Comparison of ENCODE assay signal across 2 cellular contexts in genomic region chrX:38379088-38379487, GRCh38.
TF ChIP-seq lines count a peak whose summit lies in the region.

No MANE protein-coding gene starts in this region.

TF ChIP-seq in K562, 482 proteins besides CTCF, POLR2A, EP300 and RAD21:
- no peak for TF ChIP-seq ZBTB12 (CRISPR knock-in tag; IDR thresholded peaks at IDR 0.05)
- TF ChIP-seq CEBPB (tag; IDR thresholded peaks at IDR 0.05): peak; percentile 42; the same call in 1 of the 2 replicates
- TF ChIP-seq CEBPG (CRISPR knock-in tag; IDR thresholded peaks at IDR 0.05): no peak
- TF ChIP-seq CEBPG (tag; conservative IDR thresholded peaks at IDR 0.05 in 1 of 2, IDR thresholded peaks at IDR 0.05 in 1 of 2): peak in 1 of 2 experiments; percentile 58; a peak in 2 of 4 replicates

TF ChIP-seq in HepG2, 621 proteins besides CTCF, POLR2A, EP300 and RAD21:
- TF ChIP-seq CEBPB (IDR thresholded peaks at IDR 0.05; ENCODE audit: borderline replicate concordance, low read depth, low read length): peak; percentile 79
- TF ChIP-seq, protein P1, sequence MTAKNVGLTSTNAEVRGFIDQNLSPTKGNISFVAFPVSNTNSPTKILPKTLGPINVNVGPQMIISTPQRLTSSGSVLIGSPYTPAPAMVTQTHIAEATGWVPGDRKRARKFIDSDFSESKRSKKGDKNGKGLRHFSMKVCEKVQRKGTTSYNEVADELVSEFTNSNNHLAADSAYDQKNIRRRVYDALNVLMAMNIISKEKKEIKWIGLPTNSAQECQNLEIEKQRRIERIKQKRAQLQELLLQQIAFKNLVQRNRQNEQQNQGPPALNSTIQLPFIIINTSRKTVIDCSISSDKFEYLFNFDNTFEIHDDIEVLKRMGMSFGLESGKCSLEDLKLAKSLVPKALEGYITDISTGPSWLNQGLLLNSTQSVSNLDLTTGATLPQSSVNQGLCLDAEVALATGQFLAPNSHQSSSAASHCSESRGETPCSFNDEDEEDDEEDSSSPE (CRISPR knock-in tag; IDR thresholded peaks at IDR 0.05): no peak
